ENCODE assay signal across 12 cellular contexts in genomic region chr2:181309576-181309975, GRCh38.
DNase-seq lines count a peak whose midpoint lies in the region; ATAC-seq and TF ChIP-seq lines count a peak whose summit lies in the region.
"Had no signal": no experiment of that assay in that cellular context is flagged by ENCODE, and none has a peak within 500 bp of the region (broad histone marks: within the 10 kb centered on the region; RNA-seq: fewer than 3 reads in every experiment).

No MANE protein-coding gene starts in this region.

- TF ChIP-seq CTCF in upper lobe of right lung (IDR thresholded peaks at IDR 0.05) = no peak

- H3K36me3 Mint-ChIP-seq in activated naive CD4-positive, alpha-beta T cell treated with anti-CD3 and anti-CD28 coated beads, Interleukin-2, amount 10 ng/mL, durations not matched to agents 7 days and 5 days = peaks cover 4% of the 10 kb centered on the region
- H3K36me3 Mint-ChIP-seq in effector memory CD8-positive, alpha-beta T cell (ENCODE audit: insufficient read depth) = peaks cover 31% of the 10 kb centered on the region

- peaks cover 87% of the 10 kb centered on the region for H3K4me1 Mint-ChIP-seq in activated naive CD4-positive, alpha-beta T cell treated with anti-CD3 and anti-CD28 coated beads, Interleukin-2, amount 10 ng/mL, durations not matched to agents 7 days and 5 days
- peaks cover 39 to 82% of the 10 kb centered on the region in 2 donors for H3K4me1 Mint-ChIP-seq in effector memory CD8-positive, alpha-beta T cell (ENCODE audit: low read depth in 2 of 2)

- H3K36me3 ChIP-seq in upper lobe of right lung = no peaks in the 10 kb centered on the region
- H3K36me3 ChIP-seq: sigmoid colon had no signal

- H3K27me3 Mint-ChIP-seq in activated naive CD4-positive, alpha-beta T cell treated with anti-CD3 and anti-CD28 coated beads, Interleukin-2, amount 10 ng/mL, durations not matched to agents 7 days and 5 days = no peaks in the 10 kb centered on the region
- no peaks in the 10 kb centered on the region for H3K27me3 Mint-ChIP-seq in effector memory CD8-positive, alpha-beta T cell

- peaks cover 3% of the 10 kb centered on the region for H3K4me1 ChIP-seq in upper lobe of right lung

- no peak for DNase-seq in activated naive CD4-positive, alpha-beta T cell treated with anti-CD3 and anti-CD28 coated beads, Interleukin-2, amount 10 ng/mL, durations not matched to agents 7 days and 5 days
- no peak for DNase-seq in activated naive CD4-positive, alpha-beta T cell (lab: John Stamatoyannopoulos, UW)
- DNase-seq in OCI-M1 (lab: John Stamatoyannopoulos, UW) (peak; percentile 91), upper lobe of right lung (no peak), COLO829 (ENCODE audit: low spot score) (no peak), DMS153 (lab: John Stamatoyannopoulos, UW) (no peak)
- no peak for DNase-seq in effector memory CD8-positive, alpha-beta T cell
- DNase-seq: dermis blood vessel endothelial cell, mammary epithelial cell, NCI-H1417 treated with DMSO at 0.1 percent for 48 hours, sigmoid colon had no signal

- intact Hi-C loops in upper lobe of right lung (cut with DNase I) = no loop called here

- CTCF ChIA-PET in activated naive CD4-positive, alpha-beta T cell treated with anti-CD3 and anti-CD28 coated beads, Interleukin-2, amount 10 ng/mL, durations not matched to agents 7 days and 5 days (lab: Charles Lee) = interaction anchor here (0.9 to 1.4 kb wide), 3 partner anchors 147 to 158 kb away, joined by 3 to 4 read pairs (median 3); no protein-coding TSS in a partner anchor

- no peaks in the 10 kb centered on the region for H3K9me3 ChIP-seq in upper lobe of right lung
- H3K9me3 ChIP-seq: sigmoid colon had no signal

- peak overlapping the region; percentile 71 for H3K27ac ChIP-seq in upper lobe of right lung
- H3K27ac ChIP-seq: sigmoid colon had no signal

- H3K4me3 ChIP-seq in upper lobe of right lung = peak overlapping the region; percentile 16
- H3K4me3 ChIP-seq: sigmoid colon had no signal

- ATAC-seq in effector memory CD8-positive, alpha-beta T cell (replicated peaks) = no peak
- ATAC-seq in upper lobe of right lung (no peak), HG02610 (IDR thresholded peaks at IDR 0.05; ENCODE audit: unreplicated experiment) (no peak)

- H3K4me3 Mint-ChIP-seq in activated naive CD4-positive, alpha-beta T cell treated with anti-CD3 and anti-CD28 coated beads, Interleukin-2, amount 10 ng/mL, durations not matched to agents 7 days and 5 days = peak overlapping the region; percentile 69
- H3K4me3 Mint-ChIP-seq in effector memory CD8-positive, alpha-beta T cell = peak overlapping the region; percentile 70 to 92

- peak overlapping the region; percentile 98 for H3K27ac Mint-ChIP-seq in activated naive CD4-positive, alpha-beta T cell treated with anti-CD3 and anti-CD28 coated beads, Interleukin-2, amount 10 ng/mL, durations not matched to agents 7 days and 5 days
- H3K27ac Mint-ChIP-seq in effector memory CD8-positive, alpha-beta T cell = peak overlapping the region; percentile 89 to 99

- no peaks in the 10 kb centered on the region for H3K27me3 ChIP-seq in upper lobe of right lung
- H3K27me3 ChIP-seq: sigmoid colon had no signal

- no peaks in the 10 kb centered on the region for H3K9me3 Mint-ChIP-seq in activated naive CD4-positive, alpha-beta T cell treated with anti-CD3 and anti-CD28 coated beads, Interleukin-2, amount 10 ng/mL, durations not matched to agents 7 days and 5 days
- no peaks in the 10 kb centered on the region for H3K9me3 Mint-ChIP-seq in effector memory CD8-positive, alpha-beta T cell
